In the genomic region with DNA sequence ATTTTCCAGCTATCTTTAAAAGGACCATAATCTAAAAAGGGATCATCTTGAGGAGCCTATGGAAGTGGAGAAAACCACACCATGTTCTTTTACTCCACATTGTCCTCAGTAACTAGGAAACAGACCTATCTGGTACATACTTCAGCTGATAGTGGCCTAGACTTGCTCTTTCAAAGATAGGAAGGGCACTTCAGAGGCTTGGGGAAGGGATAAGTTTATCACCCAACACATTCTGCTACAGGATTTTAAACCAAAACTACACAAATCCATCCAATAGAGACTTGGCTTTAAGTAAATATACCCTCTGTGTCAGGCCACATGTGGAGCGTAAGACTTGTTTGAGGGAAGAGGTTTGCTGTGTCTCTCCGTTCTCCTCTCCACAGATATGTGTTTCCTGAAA, we compare ENCODE assay signal across 23 cellular contexts. TPM values are rescaled to one million over a fixed set of nuclear protein-coding genes. Genes with fewer than 3 reads are reported as not detected.
DNase-seq lines count a peak whose midpoint lies in the region; FAIRE-seq and TF ChIP-seq lines count a peak whose summit lies in the region.
"Had no signal": no experiment of that assay in that cellular context is flagged by ENCODE, and none has a peak within 500 bp of the region (broad histone marks: within the 10 kb centered on the region; RNA-seq: fewer than 3 reads in every experiment).

No MANE protein-coding gene starts in this region.

- H3K79me1 ChIP-seq in H9 (ENCODE audit: insufficient read depth, low read depth, low read length, poor library complexity, severe bottlenecking) = no peaks in the 10 kb centered on the region
- no peaks in the 10 kb centered on the region for H3K79me1 ChIP-seq in neuronal stem cell (ENCODE audit: low read depth, low read length)

- H3K56ac ChIP-seq in H9 (ENCODE audit: insufficient read length, low read depth, low read length) = no peak overlapping the region

- peak; percentile 97 for FAIRE-seq in TTC549 (lab: Jason Lieb, UNC)
- FAIRE-seq: G401.6 had no signal

- H3K36me3 ChIP-seq in neuronal stem cell (replicated peaks in 1 of 2; ENCODE audit: control insufficient read depth in 2 of 2, insufficient read depth in 2 of 2, low read length in 2 of 2) = no peaks in the 10 kb centered on the region
- H3K36me3 ChIP-seq in CD4-positive, alpha-beta memory T cell (ENCODE audit: insufficient read depth, low read length) = no peaks in the 10 kb centered on the region
- no peaks in the 10 kb centered on the region for H3K36me3 ChIP-seq in CD8-positive, alpha-beta memory T cell (ENCODE audit: insufficient read depth, low read length)
- H3K36me3 ChIP-seq: BLaER1, HAP-1 had no signal

- no peak overlapping the region for H3T11ph ChIP-seq in H9 (ENCODE audit: low read length)

- no peaks in the 10 kb centered on the region for H3K27me3 Mint-ChIP-seq in H9 (ENCODE audit: low read depth)
- no peaks in the 10 kb centered on the region for H3K27me3 Mint-ChIP-seq in CD4-positive, alpha-beta memory T cell
- H3K27me3 Mint-ChIP-seq in CD8-positive, alpha-beta memory T cell = no peaks in the 10 kb centered on the region

- H2BK15ac ChIP-seq in H9 (ENCODE audit: low read depth, low read length) = no peak overlapping the region
- H2BK15ac ChIP-seq in neuronal stem cell (ENCODE audit: low read length) = no peak overlapping the region

- H3K27me3 ChIP-seq in H9 (ENCODE audit: insufficient read depth, low read length) = no peaks in the 10 kb centered on the region
- H3K27me3 ChIP-seq in neuronal stem cell (ENCODE audit: control insufficient read depth in 3 of 3, insufficient read depth in 3 of 3, low read depth in 1 of 3, low read length in 3 of 3) = no peaks in the 10 kb centered on the region
- H3K27me3 ChIP-seq in CD4-positive, alpha-beta memory T cell (ENCODE audit: insufficient read depth, low read length) = no peaks in the 10 kb centered on the region
- no peaks in the 10 kb centered on the region for H3K27me3 ChIP-seq in CD8-positive, alpha-beta memory T cell (ENCODE audit: insufficient read depth, low read length, poor library complexity, severe bottlenecking)
- H3K27me3 ChIP-seq: BLaER1 had no signal

- H2BK12ac ChIP-seq in H9 (ENCODE audit: insufficient read length, low read depth, low read length) (no peak overlapping the region), neuronal stem cell (ENCODE audit: low read length) (no peak overlapping the region)

- H4K91ac ChIP-seq in H9 (ENCODE audit: insufficient read length, low read depth, low read length) (no peak overlapping the region), neuronal stem cell (ENCODE audit: low read depth, low read length, poor library complexity) (no peak overlapping the region)

- WGBS in H9 (ENCODE audit: extremely low coverage, insufficient read length, low lambda C conversion rate) = no CpG with 5 or more reads among the region's 2 CpGs
- no CpG with 5 or more reads among the region's 2 CpGs for WGBS in neuronal stem cell (ENCODE audit: extremely low coverage in 2 of 2, insufficient read length in 2 of 2, insufficient replicate concordance in 1 of 2), 2 donors

- H3K23me2 ChIP-seq in H9 (ENCODE audit: insufficient read length, low read depth, low read length, poor library complexity, severe bottlenecking) = no peaks in the 10 kb centered on the region

- no peak overlapping the region for H2BK5ac ChIP-seq in H9 (ENCODE audit: insufficient read length, low read length)
- H2BK5ac ChIP-seq in neuronal stem cell (ENCODE audit: low read length) = no peak overlapping the region

- peak overlapping the region; percentile 24 for H3K18ac ChIP-seq in H9 (ENCODE audit: insufficient read length, low read depth, low read length)
- H3K18ac ChIP-seq in neuronal stem cell (ENCODE audit: low read length) = no peak overlapping the region

- H3K4me1 ChIP-seq in H9 (ENCODE audit: insufficient read depth, low read length) = peaks cover 2% of the 10 kb centered on the region; the same call in 1 of the 2 replicates
- peaks cover 0 to 34% of the 10 kb centered on the region in 2 donors for H3K4me1 ChIP-seq in neuronal stem cell (ENCODE audit: control insufficient read depth in 2 of 2, insufficient read depth in 1 of 2, low read depth in 1 of 2, low read length in 2 of 2)
- H3K4me1 ChIP-seq in CD4-positive, alpha-beta memory T cell (ENCODE audit: insufficient read depth, low read length) = no peaks in the 10 kb centered on the region
- no peaks in the 10 kb centered on the region for H3K4me1 ChIP-seq in CD8-positive, alpha-beta memory T cell (ENCODE audit: insufficient read depth, low read length)
- H3K4me1 ChIP-seq: BLaER1, HAP-1 had no signal

- H2AK5ac ChIP-seq in H9 (ENCODE audit: insufficient read length, low read length) (no peak overlapping the region), neuronal stem cell (ENCODE audit: low read depth, low read length) (no peak overlapping the region)

- intact Hi-C loops in CD4-positive, alpha-beta memory T cell (cut with micrococcal nuclease) = no loop called here

- no peaks in the 10 kb centered on the region for H3K79me2 ChIP-seq in H9 (ENCODE audit: insufficient read depth, low read length)

- peaks cover 30 to 48% of the 10 kb centered on the region in 2 experiments for H3K4me1 Mint-ChIP-seq in H9
- H3K4me1 Mint-ChIP-seq in CD4-positive, alpha-beta memory T cell = no peaks in the 10 kb centered on the region
- H3K4me1 Mint-ChIP-seq in CD8-positive, alpha-beta memory T cell = no peaks in the 10 kb centered on the region

- no peak overlapping the region for H2BK20ac ChIP-seq in H9 (ENCODE audit: low read depth, low read length, poor library complexity, severe bottlenecking)

- H3K14ac ChIP-seq in H9 (ENCODE audit: insufficient read depth, low read length) = no peak overlapping the region
- H3K14ac ChIP-seq in neuronal stem cell (ENCODE audit: low read length) = no peak overlapping the region

- H3K4me3 ChIP-seq in fibroblast of villous mesenchyme (ENCODE audit: low read depth, low read length) (no peak overlapping the region), neuronal stem cell (ENCODE audit: low read length in 2 of 2) (peak overlapping the region in 1 of 2 donors; percentile 0)
- no peak overlapping the region for H3K4me3 ChIP-seq in CD4-positive, alpha-beta memory T cell (ENCODE audit: low read length in 2 of 2)
- H3K4me3 ChIP-seq in CD8-positive, alpha-beta memory T cell (ENCODE audit: low read length) = no peak overlapping the region
- H3K4me3 ChIP-seq: BLaER1, HAP-1 had no signal

- H3K9me3 ChIP-seq in H9 (ENCODE audit: control insufficient read depth, low read depth, low read length) (peaks cover 8% of the 10 kb centered on the region), neuronal stem cell (replicated peaks in 1 of 2; ENCODE audit: control insufficient read depth in 2 of 2, insufficient read depth in 1 of 2, low read depth in 1 of 2, low read length in 2 of 2) (peaks cover 0 to 3% of the 10 kb centered on the region in 2 donors)
- H3K9me3 ChIP-seq in CD4-positive, alpha-beta memory T cell (ENCODE audit: control insufficient read depth in 1 of 2, low read length in 2 of 2) = no peaks in the 10 kb centered on the region
- no peaks in the 10 kb centered on the region for H3K9me3 ChIP-seq in CD8-positive, alpha-beta memory T cell (ENCODE audit: low read length)
- H3K9me3 ChIP-seq: BLaER1, HAP-1, SK-N-SH had no signal

- H3K4me3 Mint-ChIP-seq in H9 = no peak overlapping the region
- H3K4me3 Mint-ChIP-seq in CD4-positive, alpha-beta memory T cell = no peak overlapping the region
- no peak overlapping the region for H3K4me3 Mint-ChIP-seq in CD8-positive, alpha-beta memory T cell

- H3K9ac ChIP-seq in H9 (ENCODE audit: extremely low read depth, insufficient read length, low read length) (no peak overlapping the region), neuronal stem cell (ENCODE audit: low read depth, low read length, poor library complexity) (no peak overlapping the region)
- H3K9ac ChIP-seq: BLaER1, SK-N-SH had no signal

- H4K20me1 ChIP-seq in H9 (ENCODE audit: control insufficient read depth, insufficient read depth, insufficient read length) = no peaks in the 10 kb centered on the region
- H4K20me1 ChIP-seq: BLaER1 had no signal

- no peak overlapping the region for H3K27ac ChIP-seq in H9 (ENCODE audit: insufficient read length, low read depth, low read length)
- H3K27ac ChIP-seq in neuronal stem cell (replicated peaks; ENCODE audit: low read length) = no peak overlapping the region
- H3K27ac ChIP-seq in CD4-positive, alpha-beta memory T cell (ENCODE audit: low read depth, low read length) = no peak overlapping the region
- H3K27ac ChIP-seq in CD8-positive, alpha-beta memory T cell (ENCODE audit: low read depth, low read length) = no peak overlapping the region
- H3K27ac ChIP-seq: BLaER1 had no signal

- H3K27ac Mint-ChIP-seq in H9 = peak overlapping the region in 1 of 3 experiments; percentile 62; a peak in 1 of 7 replicates
- H3K27ac Mint-ChIP-seq in CD4-positive, alpha-beta memory T cell = no peak overlapping the region
- no peak overlapping the region for H3K27ac Mint-ChIP-seq in CD8-positive, alpha-beta memory T cell

- CTCF ChIA-PET in CD4-positive, alpha-beta memory T cell (lab: Charles Lee; ENCODE audit: partially characterized antibody) = no interaction called here
- CTCF ChIA-PET in CD8-positive, alpha-beta memory T cell (lab: Charles Lee) = no interaction called here

- H4K8ac ChIP-seq in H9 (replicated peaks; ENCODE audit: insufficient read length, low read depth, low read length) (no peak overlapping the region), neuronal stem cell (ENCODE audit: low read depth, low read length) (no peak overlapping the region)

- H3K23ac ChIP-seq in H9 (ENCODE audit: insufficient read length, low read depth, low read length) (no peak overlapping the region), neuronal stem cell (ENCODE audit: low read depth, low read length, poor library complexity) (no peak overlapping the region)

- H3K4ac ChIP-seq in H9 (ENCODE audit: low read depth, low read length) = no peak overlapping the region
- H3K4ac ChIP-seq in neuronal stem cell (ENCODE audit: low read length) = no peak overlapping the region

- H3K9me3 Mint-ChIP-seq in H9 = peaks cover 9% of the 10 kb centered on the region in 2 experiments; a peak in 4 of 5 replicates
- no peaks in the 10 kb centered on the region for H3K9me3 Mint-ChIP-seq in CD4-positive, alpha-beta memory T cell
- H3K9me3 Mint-ChIP-seq in CD8-positive, alpha-beta memory T cell = no peaks in the 10 kb centered on the region

- H3K4me2 ChIP-seq in H9 (ENCODE audit: insufficient read depth, insufficient read length, low read length) (no peak overlapping the region), neuronal stem cell (ENCODE audit: insufficient read depth, low read length, poor library complexity, severe bottlenecking) (no peak overlapping the region)
- H3K4me2 ChIP-seq: BLaER1, SK-N-SH had no signal

- peaks cover 2 to 22% (median 14%) of the 10 kb centered on the region in 3 experiments; a peak in 6 of 7 replicates for H3K36me3 Mint-ChIP-seq in H9 (ENCODE audit: insufficient read depth in 1 of 3, low read depth in 3 of 3)
- H3K36me3 Mint-ChIP-seq in CD4-positive, alpha-beta memory T cell = no peaks in the 10 kb centered on the region
- peaks cover 0 to 3% (median 0%) of the 10 kb centered on the region in 3 donors for H3K36me3 Mint-ChIP-seq in CD8-positive, alpha-beta memory T cell

- H2BK120ac ChIP-seq in H9 (ENCODE audit: low read depth, low read length, poor library complexity, severe bottlenecking) = no peak overlapping the region
- no peak overlapping the region for H2BK120ac ChIP-seq in neuronal stem cell (ENCODE audit: low read depth, low read length)

- no peak overlapping the region for H4K5ac ChIP-seq in H9 (ENCODE audit: insufficient read length, low read depth, low read length)

- DNase-seq in H9 = no peak
- DNase-seq in fibroblast of villous mesenchyme (ENCODE audit: low read depth) = peak; percentile 90
- DNase-seq in neuronal stem cell (ENCODE audit: low spot score) = no peak
- no peak for DNase-seq in CD4-positive, alpha-beta memory T cell
- DNase-seq in GM19240 (ENCODE audit: insufficient read length, low spot score) = no peak
- no peak for DNase-seq in CD8-positive, alpha-beta memory T cell
- DNase-seq: DMS79 treated with DMSO at 0.1 percent for 48 hours, IMR-90, Karpas-422, MM.1S, NCI-H1092 treated with DMSO at 0.1 percent for 48 hours, NCI-H2081, NCI-H510A, NCI-H774, RPMI8226, SHP77 treated with DMSO at 0.1 percent for 48 hours, SK-N-SH had no signal

- no peak for TF ChIP-seq CTCF in H9 (conservative IDR thresholded peaks at IDR 0.05)
- TF ChIP-seq CTCF in fibroblast of villous mesenchyme (IDR thresholded peaks at IDR 0.05; ENCODE audit: insufficient read depth, low read depth, low read length) = no peak

- no peak overlapping the region for H2AFZ ChIP-seq in H9 (ENCODE audit: low read length)
- H2AFZ ChIP-seq in neuronal stem cell (ENCODE audit: low read length) = peak overlapping the region; percentile 53

- POLR2A ChIA-PET in CD4-positive, alpha-beta memory T cell (lab: Charles Lee; ENCODE audit: partially characterized antibody) = no interaction called here
- POLR2A ChIA-PET in CD8-positive, alpha-beta memory T cell (lab: Charles Lee) = no interaction called here

RNA-seq across cellular contexts. Expression of gene CP, which starts 35.4 kb away (rescaled TPM):
- total RNA-seq in H9 (2021) (0.66 and 1.1 TPM in 2 replicates), fibroblast of villous mesenchyme (under 0.01 TPM in 1 of 2 replicates, not detected in the other)
- 0.64 TPM for polyA plus RNA-seq in neuronal stem cell (2013, experiment 1 of 2)
- polyA plus RNA-seq in neuronal stem cell (2013, experiment 2 of 2) = 0.69 TPM
- not detected for total RNA-seq in CD4-positive, alpha-beta memory T cell
- polyA plus RNA-seq in CD4-positive, alpha-beta memory T cell = under 1 TPM in 1 of 2 donors, not detected in 1; 0.34 TPM
- not detected for total RNA-seq in CD8-positive, alpha-beta memory T cell
- polyA plus RNA-seq in CD8-positive, alpha-beta memory T cell = not detected
- total RNA-seq: A673, HT-29, IMR-90 had no signal
- polyA plus RNA-seq: IMR-90, SK-N-SH had no signal

RNA-seq across cellular contexts. Expression of gene HPS3, which starts 56.8 kb away (rescaled TPM):
- 45.6 and 46.5 TPM in 2 replicates for total RNA-seq in H9 (2021)
- total RNA-seq in fibroblast of villous mesenchyme = 30.7 and 31.9 TPM in 2 replicates
- polyA plus RNA-seq in neuronal stem cell (2013, experiment 1 of 2) = 11.6 TPM
- 12.2 TPM for polyA plus RNA-seq in neuronal stem cell (2013, experiment 2 of 2)
- 10 to 100 TPM; 32.5 to 33.0 TPM for total RNA-seq in CD4-positive, alpha-beta memory T cell
- polyA plus RNA-seq in CD4-positive, alpha-beta memory T cell = 10 to 100 TPM; 29.5 to 45.1 TPM
- total RNA-seq in CD8-positive, alpha-beta memory T cell = 10 to 100 TPM; 19.3 to 19.6 TPM
- 41.9 TPM for polyA plus RNA-seq in CD8-positive, alpha-beta memory T cell
